Comparison of ENCODE assay signal across 10 cellular contexts in genomic region chr6:41006217-41006616, GRCh38. TPM values are rescaled to one million over a fixed set of nuclear protein-coding genes. Genes with fewer than 3 reads are reported as not detected.
A peak's percentile ranks its signal among the peaks of the same experiment; 100 is the strongest.
DNase-seq lines count a peak whose midpoint lies in the region; ATAC-seq and TF ChIP-seq lines count a peak whose summit lies in the region.
"Not testable (repeated sequence)": the region's sequence is repeated elsewhere in the genome, so short reads cannot be mapped to it uniquely, and the experiment has no call there.
"Had no signal": no experiment of that assay in that cellular context is flagged by ENCODE, and none has a peak within 500 bp of the region (broad histone marks: within the 10 kb centered on the region; RNA-seq: fewer than 3 reads in every experiment).

No MANE protein-coding gene starts in this region.

- not testable (repeated sequence) for H3K27ac ChIP-seq in IMR-90 (ENCODE audit: insufficient read depth, low read length); trophoblast cell (ENCODE audit: low read depth, low read length); testis

- not testable (repeated sequence) for H3K56ac ChIP-seq in IMR-90 (ENCODE audit: extremely low read depth, insufficient read depth, low read length)

- not testable (repeated sequence) for TF ChIP-seq POLR2A in IMR-90 (IDR thresholded peaks at IDR 0.05; ENCODE audit: low read depth, low read length); testis (IDR thresholded peaks at IDR 0.05)

- not testable (repeated sequence) for H4K20me1 ChIP-seq in IMR-90 (ENCODE audit: insufficient read depth, low read length)

- not testable (repeated sequence) for H3K9me1 ChIP-seq in IMR-90 (ENCODE audit: insufficient read depth, low read length)

- not testable (repeated sequence) for H4K8ac ChIP-seq in IMR-90 (ENCODE audit: low read depth in 2 of 2, low read length in 2 of 2); trophoblast cell (ENCODE audit: low read depth, low read length)

- H3K4me3 ChIP-seq in IMR-90 (ENCODE audit: insufficient read depth, low read depth, low read length); trophoblast cell (ENCODE audit: low read depth, low read length); testis: not testable (repeated sequence)

- not testable (repeated sequence) for H3K4ac ChIP-seq in IMR-90 (ENCODE audit: low read depth, low read length); trophoblast cell (ENCODE audit: low read depth, low read length)

- BruUV-seq in IMR-90 (replicated peaks; lab: Mats Ljungman, UMichigan), result not testable (repeated sequence)

- H2AK5ac ChIP-seq in IMR-90 (ENCODE audit: low read depth, low read length); trophoblast cell (ENCODE audit: low read length): not testable (repeated sequence)

- not testable (repeated sequence) for H3K79me2 ChIP-seq in trophoblast cell (ENCODE audit: control insufficient read depth, insufficient read depth, low read length, poor library complexity)

- H2BK15ac ChIP-seq in IMR-90 (ENCODE audit: low read depth, low read length), result not testable (repeated sequence)

- not testable (repeated sequence) for H3K27me3 Mint-ChIP-seq in brain

- dilution Hi-C loops in IMR-90 (cut with HindIII; ENCODE audit: low sequenced_read_pairs, unreplicated experiment), result not testable (repeated sequence)

- H3K4me1 ChIP-seq in IMR-90 (ENCODE audit: control insufficient read depth, insufficient read depth, low read length); trophoblast cell (ENCODE audit: control insufficient read depth in 1 of 2, insufficient read depth in 2 of 2, low read length in 2 of 2); testis: not testable (repeated sequence)

- not testable (repeated sequence) for H3K4me1 Mint-ChIP-seq in brain

- H2AK9ac ChIP-seq in IMR-90 (replicated peaks; ENCODE audit: low read depth, low read length, poor library complexity), result not testable (repeated sequence)

- DNase-seq in EH (ENCODE audit: low read depth) (peak; percentile 69), IMR-90 (peak; percentile 39), NOMO-1 (lab: John Stamatoyannopoulos, UW; ENCODE audit: unreplicated experiment in 2 of 2) (peak; percentile 56 to 57), left cardiac atrium (peak; percentile 37), trophoblast cell (peak; percentile 58 to 90), testis (peak; percentile 76)
- peak; percentile 34 to 46 for DNase-seq in activated CD4-positive, alpha-beta T cell treated with anti-CD3 and anti-CD28 coated beads for 24 hours (ENCODE audit: low read depth in 2 of 2)

- not testable (repeated sequence) for H4K12ac ChIP-seq in trophoblast cell (ENCODE audit: low read depth, low read length)

- not testable (repeated sequence) for H3K18ac ChIP-seq in IMR-90 (ENCODE audit: low read depth, low read length); trophoblast cell (ENCODE audit: low read length)

- ATAC-seq in IMR-90 (ENCODE audit: low read depth), result peak; percentile 91
- peak; percentile 72 to 78 for ATAC-seq in left cardiac atrium

- H2BK12ac ChIP-seq in trophoblast cell (ENCODE audit: low read length), result not testable (repeated sequence)

- CTCF ChIA-PET in IMR-90 (lab: Yijun Ruan, JAX), result not testable (repeated sequence)

- not testable (repeated sequence) for H3K9me3 Mint-ChIP-seq in brain

- H3K23ac ChIP-seq in IMR-90 (ENCODE audit: low read depth, low read length); trophoblast cell (ENCODE audit: low read length): not testable (repeated sequence)

- in situ Hi-C loops in IMR-90 (cut with MboI; ENCODE audit: low sequenced_read_pairs), result not testable (repeated sequence)

- H2BK120ac ChIP-seq in IMR-90 (ENCODE audit: low read depth, low read length); trophoblast cell (ENCODE audit: insufficient read depth, low read length, poor library complexity): not testable (repeated sequence)

- H3K79me1 ChIP-seq in IMR-90 (ENCODE audit: low read depth in 1 of 2, low read length in 2 of 2); trophoblast cell (ENCODE audit: low read length): not testable (repeated sequence)

- POLR2A ChIA-PET in IMR-90 (lab: Charles Lee; ENCODE audit: unreplicated experiment), result not testable (repeated sequence)

- H3K27me3 ChIP-seq in IMR-90 (ENCODE audit: control insufficient read depth, insufficient read depth, low read length), result peaks cover 29% of the 10 kb centered on the region
- H3K27me3 ChIP-seq in trophoblast cell (ENCODE audit: insufficient read depth, low read length); testis: not testable (repeated sequence)

- not testable (repeated sequence) for H3K4me3 Mint-ChIP-seq in brain

- H2AFZ ChIP-seq in IMR-90 (replicated peaks; ENCODE audit: low read length, poor library complexity); trophoblast cell (ENCODE audit: insufficient read depth, low read length, poor library complexity): not testable (repeated sequence)

- TF ChIP-seq CTCF in IMR-90 (conservative IDR thresholded peaks at IDR 0.05; ENCODE audit: low read depth, low read length) (peak; percentile 55), brain (conservative IDR thresholded peaks at IDR 0.05) (peak; percentile 46 to 62), testis (IDR thresholded peaks at IDR 0.05) (peak in 2 of 3 experiments; percentile 52 to 56)

- H3K9me3 ChIP-seq in IMR-90 (ENCODE audit: control insufficient read depth, insufficient read depth, low read length); trophoblast cell (ENCODE audit: insufficient read depth, low read depth, low read length); testis: not testable (repeated sequence)

- H3K4me2 ChIP-seq in IMR-90 (ENCODE audit: low read depth, low read length); trophoblast cell (ENCODE audit: low read length): not testable (repeated sequence)

- H3K36me3 Mint-ChIP-seq in brain, result not testable (repeated sequence)

- H3K27ac Mint-ChIP-seq in brain, result not testable (repeated sequence)

- no CpG with 5 or more reads among the region's 7 CpGs for WGBS in IMR-90 (ENCODE audit: extremely low coverage in 2 of 2, insufficient read length in 1 of 2), 2 experiments
- no CpG with 5 or more reads among the region's 7 CpGs for WGBS in trophoblast cell (ENCODE audit: extremely low coverage, insufficient coverage, insufficient read length)
- 25 to 35% methylated on average over 7 of the region's 7 CpGs for WGBS in testis, 2 donors

- TF ChIP-seq RAD21 in IMR-90 (IDR thresholded peaks at IDR 0.05; ENCODE audit: low read length), result peak; percentile 43

- not testable (repeated sequence) for H4K5ac ChIP-seq in IMR-90 (ENCODE audit: low read depth, low read length)

- not testable (repeated sequence) for H4K91ac ChIP-seq in IMR-90 (ENCODE audit: insufficient read depth, low read depth, low read length); trophoblast cell (ENCODE audit: low read depth, low read length)

- not testable (repeated sequence) for H3K14ac ChIP-seq in IMR-90 (replicated peaks; ENCODE audit: low read depth, low read length); trophoblast cell (ENCODE audit: low read length)

- H2BK20ac ChIP-seq in IMR-90 (ENCODE audit: low read depth, low read length), result not testable (repeated sequence)

- not testable (repeated sequence) for H3K9ac ChIP-seq in IMR-90 (ENCODE audit: low read depth, low read length); trophoblast cell (ENCODE audit: low read length)

- intact Hi-C loops in IMR-90 (cut with micrococcal nuclease), result loop anchor here (1.0 to 2.0 kb wide), 3 partner anchors 22 to 111 kb away; no protein-coding TSS in a partner anchor
- intact Hi-C loops in left cardiac atrium (cut with DNase I), result loop anchor here in 1 of 2 donors (2.0 kb wide), 1 partner anchor 63 kb away; no protein-coding TSS in a partner anchor
- intact Hi-C loops in testis (cut with DNase I; ENCODE audit: low total_unique reads), result not testable (repeated sequence)

- H3K36me3 ChIP-seq in IMR-90 (ENCODE audit: control insufficient read depth, insufficient read depth, low read length); trophoblast cell (ENCODE audit: control insufficient read depth in 1 of 2, insufficient read depth in 2 of 2, low read length in 2 of 2); testis (ENCODE audit: low read depth, missing control alignments): not testable (repeated sequence)

- not testable (repeated sequence) for H2BK5ac ChIP-seq in IMR-90 (ENCODE audit: low read depth, low read length, poor library complexity, severe bottlenecking); trophoblast cell (ENCODE audit: low read depth, low read length, poor library complexity)

TF ChIP-seq in IMR-90, 13 proteins besides CTCF, POLR2A, EP300 and RAD21:
- TF ChIP-seq SMC3 (IDR thresholded peaks at IDR 0.05; ENCODE audit: low read depth, low read length), result peak; percentile 51

RNA-seq across cellular contexts. Expression of gene UNC5CL, which starts 32.8 kb away (rescaled TPM):
- total RNA-seq in IMR-90 (2012; rRNA removed) (not detected in 2 replicates), left cardiac atrium (under 1 TPM; 0.27 to 0.86 TPM), testis (1 to 10 TPM; 2.0 to 3.2 TPM)
- polyA plus RNA-seq in IMR-90 (2012; rRNA removed) (not detected in 2 replicates), brain (ENCODE audit: insufficient read depth, low read depth, low replicate concordance) (0.93 TPM), testis (ENCODE audit: insufficient read depth, low read depth, low replicate concordance) (3.1 TPM)
- 0.02 TPM in 2 replicates for polyA plus RNA-seq in IMR-90 (2012; cell fraction: cytosol; rRNA removed)
- polyA plus RNA-seq in IMR-90 (2012; cell fraction: nucleus; rRNA removed; ENCODE audit: low replicate concordance), result 0.19 and 0.27 TPM in 2 replicates
- polyA plus RNA-seq in trophoblast cell (2013), result 0.57 and 0.70 TPM in 2 replicates

RNA-seq across cellular contexts. Expression of gene TSPO2, which starts 36.0 kb away (rescaled TPM):
- total RNA-seq in IMR-90 (2012; rRNA removed), result not detected in 2 replicates
- polyA plus RNA-seq in IMR-90 (2012; rRNA removed), result not detected in 2 replicates
- polyA plus RNA-seq in IMR-90 (2012; cell fraction: cytosol; rRNA removed), result not detected in 2 replicates
- not detected in 2 replicates for polyA plus RNA-seq in IMR-90 (2012; cell fraction: nucleus; rRNA removed; ENCODE audit: low replicate concordance)
- not detected for polyA plus RNA-seq in brain (ENCODE audit: insufficient read depth, low read depth, low replicate concordance)
- total RNA-seq in left cardiac atrium, result not detected
- polyA plus RNA-seq in trophoblast cell (2013), result not detected in 2 replicates
- total RNA-seq in testis, result not detected
- not detected for polyA plus RNA-seq in testis (ENCODE audit: insufficient read depth, low read depth, low replicate concordance)
- total RNA-seq: mesenteric fat pad; T-helper 1 cell treated with Interleukin-12 subunit alpha and Interleukin-12 subunit beta and Interleukin-4 antibody, amounts not matched to agents 30 ng/mL and 1 ng/mL, for 36 hours had no signal

RNA-seq across cellular contexts. Expression of gene APOBEC2, which starts 46.8 kb away (rescaled TPM):
- not detected in 2 replicates for total RNA-seq in IMR-90 (2012; rRNA removed)
- polyA plus RNA-seq in IMR-90 (2012; rRNA removed), result not detected in 2 replicates
- not detected in 2 replicates for polyA plus RNA-seq in IMR-90 (2012; cell fraction: cytosol; rRNA removed)
- polyA plus RNA-seq in IMR-90 (2012; cell fraction: nucleus; rRNA removed; ENCODE audit: low replicate concordance), result not detected in 2 replicates
- polyA plus RNA-seq in brain (ENCODE audit: insufficient read depth, low read depth, low replicate concordance), result not detected
- total RNA-seq in left cardiac atrium, result 100 to 1,000 TPM in 1 of 2 donors, 10 to 100 TPM in 1; 42.1 to 103 TPM
- 0.60 and 0.69 TPM in 2 replicates for polyA plus RNA-seq in trophoblast cell (2013)
- total RNA-seq in testis, result 1 to 10 TPM in 1 of 2 donors, under 1 TPM in 1; 0.87 to 1.2 TPM
- 8.5 TPM for polyA plus RNA-seq in testis (ENCODE audit: insufficient read depth, low read depth, low replicate concordance)
- total RNA-seq: mesenteric fat pad; T-helper 1 cell treated with Interleukin-12 subunit alpha and Interleukin-12 subunit beta and Interleukin-4 antibody, amounts not matched to agents 30 ng/mL and 1 ng/mL, for 36 hours had no signal

Comparison
In these comparisons a context has a peak if more than half of its experiments do, and no peak if none do; other contexts are left out.
1. RNA of gene APOBEC2, which starts 46.8 kb away (total RNA-seq): 42.1 to 103 TPM in left cardiac atrium; 0.87 to 1.2 TPM in testis and not detected in IMR-90; every median in the first group is over 10 times any median in the second.
2. Peak in every context shown above with its lines, with median percentiles within 50 percentile points of each other: DNase-seq and CTCF ChIP-seq.